In genomic region chr14:99530407-99530806, GRCh38 we compare ENCODE assay signal across 17 cellular contexts. TPM values are rescaled to one million over a fixed set of nuclear protein-coding genes. Genes with fewer than 3 reads are reported as not detected.
A peak's percentile ranks its signal among the peaks of the same experiment; 100 is the strongest.
DNase-seq lines count a peak whose midpoint lies in the region; ATAC-seq and TF ChIP-seq lines count a peak whose summit lies in the region.
"Had no signal": no experiment of that assay in that cellular context is flagged by ENCODE, and none has a peak within 500 bp of the region (broad histone marks: within the 10 kb centered on the region; RNA-seq: fewer than 3 reads in every experiment).

No MANE protein-coding gene starts in this region.

- H2AFZ ChIP-seq in smooth muscle cell (ENCODE audit: low read depth), result no peak overlapping the region

- peak overlapping the region; percentile 73 for H3K4me2 ChIP-seq in smooth muscle cell

- H3F3A ChIP-seq in smooth muscle cell (ENCODE audit: low read depth), result no peaks in the 10 kb centered on the region

- H3K9me3 Mint-ChIP-seq in chondrocyte (ENCODE audit: low read depth) (no peaks in the 10 kb centered on the region), mesothelial cell of epicardium (no peaks in the 10 kb centered on the region)
- H3K9me3 Mint-ChIP-seq in effector memory CD8-positive, alpha-beta T cell, result no peaks in the 10 kb centered on the region
- H3K9me3 Mint-ChIP-seq: CD8-positive, alpha-beta memory T cell had no signal

- no peak overlapping the region for H3K4me3 Mint-ChIP-seq in chondrocyte (ENCODE audit: unreplicated experiment)
- no peak overlapping the region for H3K4me3 Mint-ChIP-seq in mesothelial cell of epicardium
- H3K4me3 Mint-ChIP-seq in effector memory CD8-positive, alpha-beta T cell, result no peak overlapping the region
- H3K4me3 Mint-ChIP-seq: CD8-positive, alpha-beta memory T cell had no signal

- H3K27me3 Mint-ChIP-seq in chondrocyte (ENCODE audit: low read depth) (no peaks in the 10 kb centered on the region), mesothelial cell of epicardium (ENCODE audit: low read depth) (no peaks in the 10 kb centered on the region)
- H3K27me3 Mint-ChIP-seq in effector memory CD8-positive, alpha-beta T cell, result no peaks in the 10 kb centered on the region
- H3K27me3 Mint-ChIP-seq: CD8-positive, alpha-beta memory T cell had no signal

- H3K27me3 ChIP-seq in HUES48 (ENCODE audit: control insufficient read depth, insufficient read depth, low read length) (no peaks in the 10 kb centered on the region), smooth muscle cell (ENCODE audit: low read depth) (no peaks in the 10 kb centered on the region), left lung (no peaks in the 10 kb centered on the region)
- H3K27me3 ChIP-seq: BE2C had no signal

- H3K36me3 ChIP-seq in HUES48 (ENCODE audit: control insufficient read depth, insufficient read depth, low read length) (no peaks in the 10 kb centered on the region), smooth muscle cell (ENCODE audit: low read depth) (no peaks in the 10 kb centered on the region), left lung (no peaks in the 10 kb centered on the region)
- H3K36me3 ChIP-seq: HAP-1 had no signal

- H3K27ac Mint-ChIP-seq in chondrocyte (ENCODE audit: unreplicated experiment), result peak overlapping the region; percentile 93
- peak overlapping the region; percentile 97 for H3K27ac Mint-ChIP-seq in mesothelial cell of epicardium
- no peak overlapping the region for H3K27ac Mint-ChIP-seq in effector memory CD8-positive, alpha-beta T cell

- H3K9me3 ChIP-seq in HUES48 (ENCODE audit: control insufficient read depth, insufficient read depth, low read length), result no peaks in the 10 kb centered on the region
- no peaks in the 10 kb centered on the region for H3K9me3 ChIP-seq in smooth muscle cell (replicated peaks; ENCODE audit: low read depth)
- no peaks in the 10 kb centered on the region for H3K9me3 ChIP-seq in left lung
- H3K9me3 ChIP-seq: BE2C, HAP-1 had no signal

- no peaks in the 10 kb centered on the region for H3K36me3 Mint-ChIP-seq in chondrocyte (ENCODE audit: low read depth)
- H3K36me3 Mint-ChIP-seq in mesothelial cell of epicardium, result no peaks in the 10 kb centered on the region
- peaks cover 5% of the 10 kb centered on the region for H3K36me3 Mint-ChIP-seq in effector memory CD8-positive, alpha-beta T cell (ENCODE audit: insufficient read depth)
- H3K36me3 Mint-ChIP-seq: CD8-positive, alpha-beta memory T cell had no signal

- H3K4me1 Mint-ChIP-seq in chondrocyte (ENCODE audit: low read depth) (peaks cover 38% of the 10 kb centered on the region), mesothelial cell of epicardium (peaks cover 19% of the 10 kb centered on the region)
- H3K4me1 Mint-ChIP-seq in effector memory CD8-positive, alpha-beta T cell (ENCODE audit: low read depth in 2 of 2), result peaks cover 1 to 6% of the 10 kb centered on the region in 2 donors

- intact Hi-C loops in left lung (cut with DNase I), result no loop called here

- WGBS in smooth muscle cell (ENCODE audit: low lambda C conversion rate), result 96% methylated on average over 14 of the region's 14 CpGs

- H3K9ac ChIP-seq in HUES48 (ENCODE audit: low read depth, low read length), result no peak overlapping the region
- peak overlapping the region; percentile 48 for H3K9ac ChIP-seq in smooth muscle cell (ENCODE audit: low read depth)

- H4K20me1 ChIP-seq in smooth muscle cell (ENCODE audit: low read depth), result no peaks in the 10 kb centered on the region

- DNase-seq in chondrocyte (ENCODE audit: low spot score) (no peak), mesothelial cell of epicardium (ENCODE audit: low spot score in 2 of 2, unreplicated experiment in 2 of 2) (no peak), smooth muscle cell (lab: John Stamatoyannopoulos, UW; ENCODE audit: unreplicated experiment) (no peak), NCI-H2029 treated with DMSO at 0.1 percent for 48 hours (lab: John Stamatoyannopoulos, UW) (no peak), left lung (no peak)
- DNase-seq in activated effector memory CD4-positive, alpha-beta T cell treated with Interleukin-2 at 50 U/mL for 16 hours, result no peak
- DNase-seq in effector memory CD8-positive, alpha-beta T cell, result no peak
- DNase-seq: BE2C; CD8-positive, alpha-beta memory T cell; DMS 273 treated with DMSO at 0.1 percent for 48 hours; KG1; NCI-H1048; NCI-H1694; NCI-H774; Right ventricle myocardium superior had no signal

- H3K4me1 ChIP-seq in HUES48 (ENCODE audit: control insufficient read depth, insufficient read depth, low read length), result peaks cover 24% of the 10 kb centered on the region
- H3K4me1 ChIP-seq in smooth muscle cell (ENCODE audit: low read depth), result peaks cover 28% of the 10 kb centered on the region
- peaks cover 0 to 5% of the 10 kb centered on the region in 2 donors for H3K4me1 ChIP-seq in left lung

- no peak overlapping the region for H3K4me3 ChIP-seq in HUES48 (ENCODE audit: low read depth, low read length)
- no peak overlapping the region for H3K4me3 ChIP-seq in smooth muscle cell
- H3K4me3 ChIP-seq in left lung, result no peak overlapping the region
- H3K4me3 ChIP-seq: HAP-1 had no signal

- TF ChIP-seq CTCF in chondrocyte (IDR thresholded peaks at IDR 0.05), result no peak
- no peak for TF ChIP-seq CTCF in mesothelial cell of epicardium (IDR thresholded peaks at IDR 0.05; ENCODE audit: unreplicated experiment)
- no peak for TF ChIP-seq CTCF in smooth muscle cell (IDR thresholded peaks at IDR 0.05; ENCODE audit: borderline replicate concordance, insufficient read depth, poor library complexity, severe bottlenecking)
- no peak for TF ChIP-seq CTCF in left lung (IDR thresholded peaks at IDR 0.05)

- H3K27ac ChIP-seq in HUES48 (ENCODE audit: low read depth, low read length) (peak overlapping the region; percentile 67), smooth muscle cell (ENCODE audit: low read depth) (peak overlapping the region; percentile 92), left lung (no peak overlapping the region)

- ATAC-seq in effector memory CD8-positive, alpha-beta T cell (replicated peaks), result no peak
- no peak for ATAC-seq in left lung

- H3K79me2 ChIP-seq in smooth muscle cell (ENCODE audit: low read depth), result no peaks in the 10 kb centered on the region

RNA-seq across cellular contexts. Expression of gene CCNK, which starts 49.2 kb away (rescaled TPM):
- total RNA-seq in chondrocyte (57.3 to 62.3 TPM (median 62.3 TPM) in 3 replicates), mesothelial cell of epicardium (65.1 to 71.9 TPM (median 67.9 TPM) in 3 replicates), smooth muscle cell (32.9 and 45.0 TPM in 2 replicates), left lung (10 to 100 TPM; 45.4 to 52.5 TPM)
- polyA plus RNA-seq in smooth muscle cell, result 14.6 and 22.7 TPM in 2 replicates

RNA-seq across cellular contexts. Expression of gene SETD3, which starts 49.7 kb away (rescaled TPM):
- total RNA-seq in chondrocyte, result 54.2 to 55.1 TPM (median 54.5 TPM) in 3 replicates
- 47.4 to 49.3 TPM (median 47.7 TPM) in 3 replicates for total RNA-seq in mesothelial cell of epicardium
- 74.9 and 78.2 TPM in 2 replicates for total RNA-seq in smooth muscle cell
- polyA plus RNA-seq in smooth muscle cell, result 41.5 and 49.2 TPM in 2 replicates
- total RNA-seq in left lung, result 10 to 100 TPM; 69.1 to 78.7 TPM

Comparison
In these comparisons a context has a peak if more than half of its experiments do, and no peak if none do; other contexts are left out.
1. H3K27ac ChIP-seq: peak in HUES48 (single experiment) and smooth muscle cell (single experiment); none in left lung (0 of 2).
2. H3K27ac Mint-ChIP-seq: peak in chondrocyte (single experiment) and mesothelial cell of epicardium (single experiment); none in effector memory CD8-positive, alpha-beta T cell (0 of 2).